Comparison of ENCODE assay signal across 1 cellular context in the genomic region with DNA sequence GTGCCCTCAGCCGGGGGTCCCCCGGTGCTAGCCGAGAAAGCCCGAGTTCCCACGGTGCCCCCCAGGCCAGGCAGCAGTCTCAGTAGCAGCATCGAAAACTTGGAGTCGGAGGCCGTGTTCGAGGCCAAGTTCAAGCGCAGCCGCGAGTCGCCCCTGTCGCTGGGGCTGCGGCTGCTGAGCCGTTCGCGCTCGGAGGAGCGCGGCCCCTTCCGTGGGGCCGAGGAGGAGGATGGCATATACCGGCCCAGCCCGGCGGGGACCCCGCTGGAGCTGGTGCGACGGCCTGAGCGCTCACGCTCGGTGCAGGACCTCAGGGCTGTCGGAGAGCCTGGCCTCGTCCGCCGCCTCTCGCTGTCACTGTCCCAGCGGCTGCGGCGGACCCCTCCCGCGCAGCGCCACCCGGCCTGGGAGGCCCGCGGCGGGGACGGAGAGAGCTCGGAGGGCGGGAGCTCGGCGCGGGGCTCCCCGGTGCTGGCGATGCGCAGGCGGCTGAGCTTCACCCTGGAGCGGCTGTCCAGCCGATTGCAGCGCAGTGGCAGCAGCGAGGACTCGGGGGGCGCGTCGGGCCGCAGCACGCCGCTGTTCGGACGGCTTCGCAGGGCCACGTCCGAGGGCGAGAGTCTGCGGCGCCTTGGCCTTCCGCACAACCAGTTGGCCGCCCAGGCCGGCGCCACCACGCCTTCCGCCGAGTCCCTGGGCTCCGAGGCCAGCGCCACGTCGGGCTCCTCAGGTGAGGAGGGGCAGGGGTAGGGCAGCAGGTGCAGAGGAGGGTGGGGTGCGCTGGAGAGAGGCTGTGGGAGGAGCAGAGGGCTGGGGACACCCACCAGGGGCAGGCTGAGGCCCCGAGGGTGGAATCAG.
TF ChIP-seq lines count a peak whose summit lies in the region.

No MANE protein-coding gene starts in this region.

TF ChIP-seq in WTC11, 78 proteins besides CTCF, POLR2A, EP300 and RAD21 (continued from another document):
- TF ChIP-seq, protein P1, sequence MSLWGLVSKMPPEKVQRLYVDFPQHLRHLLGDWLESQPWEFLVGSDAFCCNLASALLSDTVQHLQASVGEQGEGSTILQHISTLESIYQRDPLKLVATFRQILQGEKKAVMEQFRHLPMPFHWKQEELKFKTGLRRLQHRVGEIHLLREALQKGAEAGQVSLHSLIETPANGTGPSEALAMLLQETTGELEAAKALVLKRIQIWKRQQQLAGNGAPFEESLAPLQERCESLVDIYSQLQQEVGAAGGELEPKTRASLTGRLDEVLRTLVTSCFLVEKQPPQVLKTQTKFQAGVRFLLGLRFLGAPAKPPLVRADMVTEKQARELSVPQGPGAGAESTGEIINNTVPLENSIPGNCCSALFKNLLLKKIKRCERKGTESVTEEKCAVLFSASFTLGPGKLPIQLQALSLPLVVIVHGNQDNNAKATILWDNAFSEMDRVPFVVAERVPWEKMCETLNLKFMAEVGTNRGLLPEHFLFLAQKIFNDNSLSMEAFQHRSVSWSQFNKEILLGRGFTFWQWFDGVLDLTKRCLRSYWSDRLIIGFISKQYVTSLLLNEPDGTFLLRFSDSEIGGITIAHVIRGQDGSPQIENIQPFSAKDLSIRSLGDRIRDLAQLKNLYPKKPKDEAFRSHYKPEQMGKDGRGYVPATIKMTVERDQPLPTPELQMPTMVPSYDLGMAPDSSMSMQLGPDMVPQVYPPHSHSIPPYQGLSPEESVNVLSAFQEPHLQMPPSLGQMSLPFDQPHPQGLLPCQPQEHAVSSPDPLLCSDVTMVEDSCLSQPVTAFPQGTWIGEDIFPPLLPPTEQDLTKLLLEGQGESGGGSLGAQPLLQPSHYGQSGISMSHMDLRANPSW (CRISPR knock-in tag; conservative IDR thresholded peaks at IDR 0.05; ENCODE audit: low read depth): no peak
- TF ChIP-seq, protein P2, sequence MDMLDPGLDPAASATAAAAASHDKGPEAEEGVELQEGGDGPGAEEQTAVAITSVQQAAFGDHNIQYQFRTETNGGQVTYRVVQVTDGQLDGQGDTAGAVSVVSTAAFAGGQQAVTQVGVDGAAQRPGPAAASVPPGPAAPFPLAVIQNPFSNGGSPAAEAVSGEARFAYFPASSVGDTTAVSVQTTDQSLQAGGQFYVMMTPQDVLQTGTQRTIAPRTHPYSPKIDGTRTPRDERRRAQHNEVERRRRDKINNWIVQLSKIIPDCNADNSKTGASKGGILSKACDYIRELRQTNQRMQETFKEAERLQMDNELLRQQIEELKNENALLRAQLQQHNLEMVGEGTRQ (CRISPR knock-in tag; IDR thresholded peaks at IDR 0.05): no peak
- TF ChIP-seq CBFB (CRISPR knock-in tag; IDR thresholded peaks at IDR 0.05; ENCODE audit: low read depth) (no peak), NR2C2 (CRISPR knock-in tag; IDR thresholded peaks at IDR 0.05) (no peak), FOXP1 (CRISPR knock-in tag; IDR thresholded peaks at IDR 0.05; ENCODE audit: borderline replicate concordance) (peak; percentile 50; the same call in 1 of the 2 replicates), GABPB1 (CRISPR knock-in tag; IDR thresholded peaks at IDR 0.05) (no peak), NFE2L1 (CRISPR knock-in tag; IDR thresholded peaks at IDR 0.05) (peak; percentile 71; the same call in 1 of the 2 replicates), SP1 (CRISPR knock-in tag; conservative IDR thresholded peaks at IDR 0.05) (peak; percentile 59; the same call in 1 of the 2 replicates), ZNF232 (CRISPR knock-in tag; IDR thresholded peaks at IDR 0.05) (no peak), JAZF1 (CRISPR knock-in tag; IDR thresholded peaks at IDR 0.05) (no peak), FOXK1 (CRISPR knock-in tag; IDR thresholded peaks at IDR 0.05) (no peak), TCF7 (CRISPR knock-in tag; IDR thresholded peaks at IDR 0.05; ENCODE audit: low read depth) (no peak), SMAD3 (CRISPR knock-in tag; IDR thresholded peaks at IDR 0.05; ENCODE audit: borderline replicate concordance) (no peak), ZNF671 (CRISPR knock-in tag; IDR thresholded peaks at IDR 0.05) (no peak), PRRX2 (CRISPR knock-in tag; IDR thresholded peaks at IDR 0.05) (no peak), SMAD4 (CRISPR knock-in tag; IDR thresholded peaks at IDR 0.05) (no peak), SOX15 (CRISPR knock-in tag; IDR thresholded peaks at IDR 0.05) (no peak), NR3C1 (CRISPR knock-in tag; conservative IDR thresholded peaks at IDR 0.05; ENCODE audit: low read depth) (no peak), IRF2 (CRISPR knock-in tag; IDR thresholded peaks at IDR 0.05; ENCODE audit: borderline replicate concordance, low read depth) (no peak), ZNF317 (CRISPR knock-in tag; IDR thresholded peaks at IDR 0.05; ENCODE audit: borderline replicate concordance, low read depth) (no peak), EMX1 (CRISPR knock-in tag; IDR thresholded peaks at IDR 0.05) (no peak), NFYB (CRISPR knock-in tag; conservative IDR thresholded peaks at IDR 0.05; ENCODE audit: low read depth) (peak; percentile 34; the same call in 1 of the 2 replicates), ATF1 (CRISPR knock-in tag; IDR thresholded peaks at IDR 0.05) (0 out of 2 replicates have a peak, but pooled peaks have one; percentile 42), TEAD1 (CRISPR knock-in tag; IDR thresholded peaks at IDR 0.05) (no peak), FOXJ3 (CRISPR knock-in tag; IDR thresholded peaks at IDR 0.05; ENCODE audit: borderline replicate concordance) (no peak)
- TF ChIP-seq, protein P3, sequence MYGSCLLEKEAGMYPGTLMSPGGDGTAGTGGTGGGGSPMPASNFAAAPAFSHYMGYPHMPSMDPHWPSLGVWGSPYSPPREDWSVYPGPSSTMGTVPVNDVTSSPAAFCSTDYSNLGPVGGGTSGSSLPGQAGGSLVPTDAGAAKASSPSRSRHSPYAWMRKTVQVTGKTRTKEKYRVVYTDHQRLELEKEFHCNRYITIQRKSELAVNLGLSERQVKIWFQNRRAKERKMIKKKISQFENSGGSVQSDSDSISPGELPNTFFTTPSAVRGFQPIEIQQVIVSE (CRISPR knock-in tag; IDR thresholded peaks at IDR 0.05; ENCODE audit: borderline replicate concordance): no peak
- TF ChIP-seq, protein P4, sequence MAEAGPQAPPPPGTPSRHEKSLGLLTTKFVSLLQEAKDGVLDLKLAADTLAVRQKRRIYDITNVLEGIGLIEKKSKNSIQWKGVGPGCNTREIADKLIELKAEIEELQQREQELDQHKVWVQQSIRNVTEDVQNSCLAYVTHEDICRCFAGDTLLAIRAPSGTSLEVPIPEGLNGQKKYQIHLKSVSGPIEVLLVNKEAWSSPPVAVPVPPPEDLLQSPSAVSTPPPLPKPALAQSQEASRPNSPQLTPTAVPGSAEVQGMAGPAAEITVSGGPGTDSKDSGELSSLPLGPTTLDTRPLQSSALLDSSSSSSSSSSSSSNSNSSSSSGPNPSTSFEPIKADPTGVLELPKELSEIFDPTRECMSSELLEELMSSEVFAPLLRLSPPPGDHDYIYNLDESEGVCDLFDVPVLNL (CRISPR knock-in tag; IDR thresholded peaks at IDR 0.05; ENCODE audit: borderline replicate concordance, low read depth): peak; percentile 25; the same call in 1 of the 2 replicates
- TF ChIP-seq, protein P5, sequence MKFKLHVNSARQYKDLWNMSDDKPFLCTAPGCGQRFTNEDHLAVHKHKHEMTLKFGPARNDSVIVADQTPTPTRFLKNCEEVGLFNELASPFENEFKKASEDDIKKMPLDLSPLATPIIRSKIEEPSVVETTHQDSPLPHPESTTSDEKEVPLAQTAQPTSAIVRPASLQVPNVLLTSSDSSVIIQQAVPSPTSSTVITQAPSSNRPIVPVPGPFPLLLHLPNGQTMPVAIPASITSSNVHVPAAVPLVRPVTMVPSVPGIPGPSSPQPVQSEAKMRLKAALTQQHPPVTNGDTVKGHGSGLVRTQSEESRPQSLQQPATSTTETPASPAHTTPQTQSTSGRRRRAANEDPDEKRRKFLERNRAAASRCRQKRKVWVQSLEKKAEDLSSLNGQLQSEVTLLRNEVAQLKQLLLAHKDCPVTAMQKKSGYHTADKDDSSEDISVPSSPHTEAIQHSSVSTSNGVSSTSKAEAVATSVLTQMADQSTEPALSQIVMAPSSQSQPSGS (CRISPR knock-in tag; IDR thresholded peaks at IDR 0.05; ENCODE audit: borderline replicate concordance, low read depth): 0 out of 2 replicates have a peak, but pooled peaks have one; percentile 5
- TF ChIP-seq, protein P6, sequence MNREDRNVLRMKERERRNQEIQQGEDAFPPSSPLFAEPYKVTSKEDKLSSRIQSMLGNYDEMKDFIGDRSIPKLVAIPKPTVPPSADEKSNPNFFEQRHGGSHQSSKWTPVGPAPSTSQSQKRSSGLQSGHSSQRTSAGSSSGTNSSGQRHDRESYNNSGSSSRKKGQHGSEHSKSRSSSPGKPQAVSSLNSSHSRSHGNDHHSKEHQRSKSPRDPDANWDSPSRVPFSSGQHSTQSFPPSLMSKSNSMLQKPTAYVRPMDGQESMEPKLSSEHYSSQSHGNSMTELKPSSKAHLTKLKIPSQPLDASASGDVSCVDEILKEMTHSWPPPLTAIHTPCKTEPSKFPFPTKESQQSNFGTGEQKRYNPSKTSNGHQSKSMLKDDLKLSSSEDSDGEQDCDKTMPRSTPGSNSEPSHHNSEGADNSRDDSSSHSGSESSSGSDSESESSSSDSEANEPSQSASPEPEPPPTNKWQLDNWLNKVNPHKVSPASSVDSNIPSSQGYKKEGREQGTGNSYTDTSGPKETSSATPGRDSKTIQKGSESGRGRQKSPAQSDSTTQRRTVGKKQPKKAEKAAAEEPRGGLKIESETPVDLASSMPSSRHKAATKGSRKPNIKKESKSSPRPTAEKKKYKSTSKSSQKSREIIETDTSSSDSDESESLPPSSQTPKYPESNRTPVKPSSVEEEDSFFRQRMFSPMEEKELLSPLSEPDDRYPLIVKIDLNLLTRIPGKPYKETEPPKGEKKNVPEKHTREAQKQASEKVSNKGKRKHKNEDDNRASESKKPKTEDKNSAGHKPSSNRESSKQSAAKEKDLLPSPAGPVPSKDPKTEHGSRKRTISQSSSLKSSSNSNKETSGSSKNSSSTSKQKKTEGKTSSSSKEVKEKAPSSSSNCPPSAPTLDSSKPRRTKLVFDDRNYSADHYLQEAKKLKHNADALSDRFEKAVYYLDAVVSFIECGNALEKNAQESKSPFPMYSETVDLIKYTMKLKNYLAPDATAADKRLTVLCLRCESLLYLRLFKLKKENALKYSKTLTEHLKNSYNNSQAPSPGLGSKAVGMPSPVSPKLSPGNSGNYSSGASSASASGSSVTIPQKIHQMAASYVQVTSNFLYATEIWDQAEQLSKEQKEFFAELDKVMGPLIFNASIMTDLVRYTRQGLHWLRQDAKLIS (CRISPR knock-in tag; IDR thresholded peaks at IDR 0.05; ENCODE audit: borderline replicate concordance): no peak
- TF ChIP-seq, protein P7, sequence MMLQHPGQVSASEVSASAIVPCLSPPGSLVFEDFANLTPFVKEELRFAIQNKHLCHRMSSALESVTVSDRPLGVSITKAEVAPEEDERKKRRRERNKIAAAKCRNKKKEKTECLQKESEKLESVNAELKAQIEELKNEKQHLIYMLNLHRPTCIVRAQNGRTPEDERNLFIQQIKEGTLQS (CRISPR knock-in tag; conservative IDR thresholded peaks at IDR 0.05): 0 out of 2 replicates have a peak, but pooled peaks have one; percentile 22
- TF ChIP-seq, protein P8, sequence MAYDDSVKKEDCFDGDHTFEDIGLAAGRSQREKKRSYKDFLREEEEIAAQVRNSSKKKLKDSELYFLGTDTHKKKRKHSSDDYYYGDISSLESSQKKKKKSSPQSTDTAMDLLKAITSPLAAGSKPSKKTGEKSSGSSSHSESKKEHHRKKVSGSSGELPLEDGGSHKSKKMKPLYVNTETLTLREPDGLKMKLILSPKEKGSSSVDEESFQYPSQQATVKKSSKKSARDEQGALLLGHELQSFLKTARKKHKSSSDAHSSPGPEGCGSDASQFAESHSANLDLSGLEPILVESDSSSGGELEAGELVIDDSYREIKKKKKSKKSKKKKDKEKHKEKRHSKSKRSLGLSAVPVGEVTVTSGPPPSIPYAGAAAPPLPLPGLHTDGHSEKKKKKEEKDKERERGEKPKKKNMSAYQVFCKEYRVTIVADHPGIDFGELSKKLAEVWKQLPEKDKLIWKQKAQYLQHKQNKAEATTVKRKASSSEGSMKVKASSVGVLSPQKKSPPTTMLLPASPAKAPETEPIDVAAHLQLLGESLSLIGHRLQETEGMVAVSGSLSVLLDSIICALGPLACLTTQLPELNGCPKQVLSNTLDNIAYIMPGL (CRISPR knock-in tag; IDR thresholded peaks at IDR 0.05): 0 out of 2 replicates have a peak, but pooled peaks have one; percentile 22
- TF ChIP-seq, protein P9, sequence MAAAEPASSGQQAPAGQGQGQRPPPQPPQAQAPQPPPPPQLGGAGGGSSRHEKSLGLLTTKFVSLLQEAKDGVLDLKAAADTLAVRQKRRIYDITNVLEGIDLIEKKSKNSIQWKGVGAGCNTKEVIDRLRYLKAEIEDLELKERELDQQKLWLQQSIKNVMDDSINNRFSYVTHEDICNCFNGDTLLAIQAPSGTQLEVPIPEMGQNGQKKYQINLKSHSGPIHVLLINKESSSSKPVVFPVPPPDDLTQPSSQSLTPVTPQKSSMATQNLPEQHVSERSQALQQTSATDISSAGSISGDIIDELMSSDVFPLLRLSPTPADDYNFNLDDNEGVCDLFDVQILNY (CRISPR knock-in tag; IDR thresholded peaks at IDR 0.05): no peak
- TF ChIP-seq, protein P10, sequence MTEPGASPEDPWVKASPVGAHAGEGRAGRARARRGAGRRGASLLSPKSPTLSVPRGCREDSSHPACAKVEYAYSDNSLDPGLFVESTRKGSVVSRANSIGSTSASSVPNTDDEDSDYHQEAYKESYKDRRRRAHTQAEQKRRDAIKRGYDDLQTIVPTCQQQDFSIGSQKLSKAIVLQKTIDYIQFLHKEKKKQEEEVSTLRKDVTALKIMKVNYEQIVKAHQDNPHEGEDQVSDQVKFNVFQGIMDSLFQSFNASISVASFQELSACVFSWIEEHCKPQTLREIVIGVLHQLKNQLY (CRISPR knock-in tag; IDR thresholded peaks at IDR 0.05): no peak
